9 cellular contexts compared by ENCODE assay signal in genomic region chr7:74479961-74480829, GRCh38. TPM values are rescaled to one million over a fixed set of nuclear protein-coding genes. Genes with fewer than 3 reads are reported as not detected.
DNase-seq lines count a peak whose midpoint lies in the region; ATAC-seq and TF ChIP-seq lines count a peak whose summit lies in the region.
"Had no signal": no experiment of that assay in that cellular context is flagged by ENCODE, and none has a peak within 500 bp of the region (broad histone marks: within the 10 kb centered on the region; RNA-seq: fewer than 3 reads in every experiment).

No MANE protein-coding gene starts in this region.

- 11 to 16% methylated on average over 36 to 40 of the region's 40 CpGs for WGBS in esophagus, 2 donors
- 57 to 59% methylated on average over 32 to 40 of the region's 40 CpGs for WGBS in mesodermal cell (ENCODE audit: insufficient coverage in 2 of 2), 2 experiments

- no peaks in the 10 kb centered on the region for H3K36me3 Mint-ChIP-seq in type B pancreatic cell
- no peaks in the 10 kb centered on the region for H3K36me3 Mint-ChIP-seq in effector memory CD8-positive, alpha-beta T cell (ENCODE audit: insufficient read depth)

- H3K4me1 ChIP-seq in Panc1 (ENCODE audit: control insufficient read depth, insufficient read depth, low read length) (peaks cover 72% of the 10 kb centered on the region), esophagus (ENCODE audit: control insufficient read depth in 2 of 2, insufficient read depth in 2 of 2, low read length in 1 of 2) (peaks cover 8 to 36% of the 10 kb centered on the region in 2 donors), mesodermal cell (ENCODE audit: control insufficient read depth, insufficient read depth, low read length, poor library complexity, severe bottlenecking) (peaks cover 29% of the 10 kb centered on the region)

- H3K27ac ChIP-seq in Panc1 (ENCODE audit: low read length) (peak overlapping the region; percentile 95), esophagus (ENCODE audit: low read depth in 2 of 2, low read length in 1 of 2) (peak overlapping the region; percentile 93 to 95), mesodermal cell (ENCODE audit: low read depth, low read length, severe bottlenecking) (peak overlapping the region; percentile 79)
- H3K27ac ChIP-seq: KMS-11 had no signal

- CTCF ChIA-PET in Panc1 (lab: Charles Lee): no interaction called here

- POLR2A ChIA-PET in Panc1 (lab: Charles Lee): interaction anchor here (0.7 kb wide), 2 partner anchors 15 to 615 kb away, joined by 3 read pairs; no protein-coding TSS in a partner anchor

- H3K27me3 Mint-ChIP-seq in type B pancreatic cell: no peaks in the 10 kb centered on the region
- H3K27me3 Mint-ChIP-seq in effector memory CD8-positive, alpha-beta T cell: peaks cover 13 to 42% of the 10 kb centered on the region in 2 donors

- peaks cover 42% of the 10 kb centered on the region for H3K4me1 Mint-ChIP-seq in type B pancreatic cell (ENCODE audit: unreplicated experiment)
- peaks cover 0 to 5% of the 10 kb centered on the region in 2 donors for H3K4me1 Mint-ChIP-seq in effector memory CD8-positive, alpha-beta T cell (ENCODE audit: low read depth in 2 of 2)

- no TSS peak for BruUV-seq in Panc1 (replicated peaks; lab: Mats Ljungman, UMichigan)

- in situ Hi-C loops in Panc1 (cut with HindIII; ENCODE audit: low pct_unique_long_range_greater_than_20kb, low sequenced_read_pairs): no loop called here

- H3K36me3 ChIP-seq in Panc1 (ENCODE audit: control insufficient read depth, insufficient read depth, low read length) (no peaks in the 10 kb centered on the region), esophagus (ENCODE audit: control insufficient read depth in 2 of 2, insufficient read depth in 2 of 2, low read length in 1 of 2) (no peaks in the 10 kb centered on the region), mesodermal cell (ENCODE audit: control insufficient read depth, insufficient read depth, low read length) (peaks cover 11% of the 10 kb centered on the region)

- peak overlapping the region; percentile 21 to 50 for H3K4me3 ChIP-seq in Panc1 (ENCODE audit: low read depth in 2 of 2, low read length in 2 of 2)
- H3K4me3 ChIP-seq in esophagus (ENCODE audit: low read depth in 1 of 2, low read length in 2 of 2): peak overlapping the region; percentile 0 to 17
- H3K4me3 ChIP-seq in mesodermal cell (ENCODE audit: extremely low read depth, insufficient read depth, low read length, poor library complexity, severe bottlenecking): no peak overlapping the region

- H3K27me3 ChIP-seq in Panc1 (ENCODE audit: control insufficient read depth, insufficient read depth, low read length) (no peaks in the 10 kb centered on the region), esophagus (ENCODE audit: control insufficient read depth in 1 of 2, insufficient read depth in 2 of 2, low read length in 2 of 2) (no peaks in the 10 kb centered on the region)

- TF ChIP-seq CTCF in Panc1 (IDR thresholded peaks at IDR 0.05) (no peak), type B pancreatic cell (conservative IDR thresholded peaks at IDR 0.05) (no peak)

- DNase-seq in ELR (ENCODE audit: low read depth) (peak; percentile 90), Panc1 (ENCODE audit: low read depth, low spot score) (no peak), type B pancreatic cell (ENCODE audit: extremely low spot score, unreplicated experiment) (peak; percentile 81)
- DNase-seq in effector memory CD8-positive, alpha-beta T cell: no peak

- intact Hi-C loops in Panc1 (cut with micrococcal nuclease; ENCODE audit: unreplicated experiment): no loop called here

- H3K27ac Mint-ChIP-seq in type B pancreatic cell: peak overlapping the region; percentile 94
- H3K27ac Mint-ChIP-seq in effector memory CD8-positive, alpha-beta T cell: no peak overlapping the region

- ATAC-seq in Panc1 (peak; percentile 66), HG02973 (IDR thresholded peaks at IDR 0.05; ENCODE audit: unreplicated experiment) (no peak), HG03342 (IDR thresholded peaks at IDR 0.05; ENCODE audit: unreplicated experiment) (no peak)
- ATAC-seq in effector memory CD8-positive, alpha-beta T cell (replicated peaks): no peak

- H3K4me3 Mint-ChIP-seq in type B pancreatic cell: peak overlapping the region; percentile 77
- H3K4me3 Mint-ChIP-seq in effector memory CD8-positive, alpha-beta T cell: no peak overlapping the region

- H3K9me3 ChIP-seq in Panc1 (ENCODE audit: control insufficient read depth, insufficient read depth, low read depth, low read length) (no peaks in the 10 kb centered on the region), esophagus (ENCODE audit: control insufficient read depth in 2 of 2, insufficient read depth in 1 of 2, low read depth in 1 of 2, low read length in 1 of 2) (no peaks in the 10 kb centered on the region), mesodermal cell (ENCODE audit: control insufficient read depth, low read length) (no peaks in the 10 kb centered on the region)

- no peaks in the 10 kb centered on the region for H3K9me3 Mint-ChIP-seq in type B pancreatic cell
- H3K9me3 Mint-ChIP-seq in effector memory CD8-positive, alpha-beta T cell: no peaks in the 10 kb centered on the region

RNA-seq across cellular contexts. Expression of gene GTF2IRD1, which starts 26.5 kb away (rescaled TPM):
- total RNA-seq in Panc1 (2021; ENCODE audit: unreplicated experiment) (54.0 TPM), type B pancreatic cell (ENCODE audit: low replicate concordance) (43.6 and 47.9 TPM in 2 replicates)
- 49.5 TPM for polyA plus RNA-seq in Panc1 (2012; ENCODE audit: insufficient read length)
- polyA plus RNA-seq in esophagus: 10 to 100 TPM; 30.4 to 43.4 TPM
- polyA plus RNA-seq in mesodermal cell (2013, experiment 1 of 2): 47.0 TPM
- polyA plus RNA-seq in mesodermal cell (2013, experiment 2 of 2): 40.2 TPM

Comparison
In these comparisons a context has a peak if more than half of its experiments do, and no peak if none do; other contexts are left out.
1. DNase-seq: peak in ELR (single experiment) and type B pancreatic cell (single experiment); none in Panc1 (single experiment) and effector memory CD8-positive, alpha-beta T cell (0 of 3).
2. Peak in every context shown above with its lines, with median percentiles within 50 percentile points of each other: H3K27ac ChIP-seq.